ENCODE assay signal across 18 cellular contexts in the genomic region with DNA sequence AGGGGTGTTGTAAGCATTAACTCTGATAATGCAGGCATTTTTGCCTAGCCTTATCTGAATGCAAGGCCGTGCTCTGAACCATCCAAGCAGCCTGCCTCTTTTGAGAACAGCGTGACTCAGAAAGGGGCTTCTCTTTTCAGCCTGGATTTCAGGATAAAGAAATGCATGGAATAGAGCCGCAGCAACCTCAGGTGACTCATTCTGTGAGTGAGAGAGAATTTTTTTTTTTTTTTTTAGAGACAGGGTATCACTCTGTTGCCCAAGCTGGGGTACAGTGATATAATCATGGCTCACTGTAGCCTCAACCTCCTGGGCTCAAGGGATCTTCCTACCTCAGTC. TPM values are rescaled to one million over a fixed set of nuclear protein-coding genes. Genes with fewer than 3 reads are reported as not detected.
DNase-seq lines count a peak whose midpoint lies in the region; ATAC-seq and TF ChIP-seq lines count a peak whose summit lies in the region.
"Had no signal": no experiment of that assay in that cellular context is flagged by ENCODE, and none has a peak within 500 bp of the region (broad histone marks: within the 10 kb centered on the region; RNA-seq: fewer than 3 reads in every experiment).

No MANE protein-coding gene starts in this region.

- CTCF ChIA-PET in Caco-2 (lab: Charles Lee) (no interaction called here), IMR-90 (lab: Yijun Ruan, JAX) (no interaction called here)

- H4K20me1 ChIP-seq in IMR-90 (ENCODE audit: insufficient read depth, low read length), result no peaks in the 10 kb centered on the region

- in situ Hi-C loops in IMR-90 (cut with MboI; ENCODE audit: low sequenced_read_pairs), result loop anchor here (25.0 kb wide), 1 partner anchor 326 kb away; no protein-coding TSS in a partner anchor
- in situ Hi-C loops in brain microvascular endothelial cell (cut with HindIII; ENCODE audit: low pct_ligation_motif_present, low sequenced_read_pairs), result no loop called here

- dilution Hi-C loops in IMR-90 (cut with HindIII; ENCODE audit: low sequenced_read_pairs, unreplicated experiment), result no loop called here

- H3K36me3 ChIP-seq in Caco-2 (ENCODE audit: control insufficient read depth, insufficient read depth, low read length), result no peaks in the 10 kb centered on the region
- H3K36me3 ChIP-seq in IMR-90 (ENCODE audit: control insufficient read depth, insufficient read depth, low read length), result no peaks in the 10 kb centered on the region
- no peaks in the 10 kb centered on the region for H3K36me3 ChIP-seq in brain microvascular endothelial cell (replicated peaks)
- H3K36me3 ChIP-seq in mesendoderm (ENCODE audit: control insufficient read depth, insufficient read depth, low read length), result no peaks in the 10 kb centered on the region

- peak overlapping the region; percentile 67 for H2BK120ac ChIP-seq in IMR-90 (ENCODE audit: low read depth, low read length)
- H2BK120ac ChIP-seq in mesendoderm (ENCODE audit: low read depth, low read length), result no peak overlapping the region

- no peaks in the 10 kb centered on the region for H3K27me3 Mint-ChIP-seq in Caco-2 (ENCODE audit: insufficient read depth, unreplicated experiment)
- peaks cover 39 to 45% of the 10 kb centered on the region in 2 donors for H3K27me3 Mint-ChIP-seq in effector memory CD8-positive, alpha-beta T cell

- H4K91ac ChIP-seq in IMR-90 (ENCODE audit: insufficient read depth, low read depth, low read length), result 0 out of 2 replicates have a peak overlapping the region, but pooled peaks have one; percentile 10

- H3K9me3 ChIP-seq in Caco-2, result no peaks in the 10 kb centered on the region; the same call in 1 of the 2 replicates
- peaks cover 4% of the 10 kb centered on the region for H3K9me3 ChIP-seq in IMR-90 (ENCODE audit: control insufficient read depth, insufficient read depth, low read length)

- H3K23ac ChIP-seq in IMR-90 (ENCODE audit: low read depth, low read length) (peak overlapping the region; percentile 74; the same call in 1 of the 2 replicates), mesendoderm (ENCODE audit: low read length) (no peak overlapping the region)

- intact Hi-C loops in Caco-2 (cut with micrococcal nuclease; ENCODE audit: unreplicated experiment) (no loop called here), IMR-90 (cut with micrococcal nuclease) (no loop called here)

- H3K4me3 ChIP-seq in Caco-2 (ENCODE audit: low read depth, low read length) (no peak overlapping the region), IMR-90 (ENCODE audit: insufficient read depth, low read depth, low read length) (no peak overlapping the region), brain microvascular endothelial cell (ENCODE audit: low read depth, low read length) (no peak overlapping the region), mesendoderm (ENCODE audit: low read length) (no peak overlapping the region)

- no peak overlapping the region for H3K18ac ChIP-seq in IMR-90 (ENCODE audit: low read depth, low read length)
- H3K18ac ChIP-seq in mesendoderm (ENCODE audit: low read length), result peak overlapping the region; percentile 6

- H2AFZ ChIP-seq in IMR-90 (replicated peaks; ENCODE audit: low read length, poor library complexity), result peak overlapping the region; percentile 83

- POLR2A ChIA-PET in Caco-2 (lab: Charles Lee) (interaction anchor here (0.6 kb wide), 1 partner anchor 19 kb away, joined by 3 read pairs; no protein-coding TSS in a partner anchor), IMR-90 (lab: Charles Lee; ENCODE audit: unreplicated experiment) (no interaction called here)

- ATAC-seq in IMR-90 (ENCODE audit: low read depth), result peak; percentile 92
- no peak for ATAC-seq in effector memory CD8-positive, alpha-beta T cell (replicated peaks)
- ATAC-seq: activated CD8-positive, alpha-beta T cell treated with anti-CD3 and anti-CD28 coated beads, Interleukin-2, amount 10 ng/mL, durations not matched to agents 7 days and 5 days; stimulated activated memory B cell treated with anti-CD40 and anti-IgM and Interleukin-4, amounts not matched to agents 10 μg/mL and 1 μg/mL and 100 μg/mL, for 72 hours had no signal

- H3K4me1 Mint-ChIP-seq in Caco-2 (ENCODE audit: low read depth, unreplicated experiment), result peaks cover 18% of the 10 kb centered on the region
- H3K4me1 Mint-ChIP-seq in effector memory CD8-positive, alpha-beta T cell (ENCODE audit: low read depth in 2 of 2), result no peaks in the 10 kb centered on the region

- H3K4me2 ChIP-seq in IMR-90 (ENCODE audit: low read depth, low read length) (peak overlapping the region; percentile 9; the same call in 1 of the 2 replicates), mesendoderm (ENCODE audit: low read length) (no peak overlapping the region)

- H2AK9ac ChIP-seq in IMR-90 (replicated peaks; ENCODE audit: low read depth, low read length, poor library complexity), result no peak overlapping the region

- H3K4me1 ChIP-seq in Caco-2 (peaks cover 10% of the 10 kb centered on the region), IMR-90 (ENCODE audit: control insufficient read depth, insufficient read depth, low read length) (peaks cover 6% of the 10 kb centered on the region), mesendoderm (ENCODE audit: control insufficient read depth, low read depth, low read length) (peaks cover 7% of the 10 kb centered on the region)

- H3K9ac ChIP-seq in IMR-90 (ENCODE audit: low read depth, low read length) (0 out of 2 replicates have a peak overlapping the region, but pooled peaks have one; percentile 7), mesendoderm (ENCODE audit: low read length) (no peak overlapping the region)

- peak overlapping the region; percentile 64; the same call in 1 of the 2 replicates for H2BK20ac ChIP-seq in IMR-90 (ENCODE audit: low read depth, low read length)

- no peaks in the 10 kb centered on the region for H3K79me2 ChIP-seq in mesendoderm (ENCODE audit: control insufficient read depth, insufficient read depth, low read length)

- H4K8ac ChIP-seq in IMR-90 (ENCODE audit: low read depth in 2 of 2, low read length in 2 of 2) (peak overlapping the region in 1 of 2 experiments; percentile 66; a peak in 1 of 4 replicates), mesendoderm (ENCODE audit: low read depth, low read length) (no peak overlapping the region)

- TF ChIP-seq CTCF in Caco-2 (IDR thresholded peaks at IDR 0.05; ENCODE audit: insufficient read depth in 1 of 2, low read depth in 1 of 2, low read length in 1 of 2, severe bottlenecking in 1 of 2, unreplicated experiment in 1 of 2), result no peak
- TF ChIP-seq CTCF in IMR-90 (conservative IDR thresholded peaks at IDR 0.05; ENCODE audit: low read depth, low read length), result no peak
- TF ChIP-seq CTCF in brain microvascular endothelial cell (IDR thresholded peaks at IDR 0.05; ENCODE audit: low read depth, low read length, missing control alignments), result no peak

- peak overlapping the region; percentile 73 for H3K14ac ChIP-seq in IMR-90 (replicated peaks; ENCODE audit: low read depth, low read length)

- peak overlapping the region; percentile 40 for H3K4me3 Mint-ChIP-seq in Caco-2 (ENCODE audit: unreplicated experiment)
- H3K4me3 Mint-ChIP-seq in effector memory CD8-positive, alpha-beta T cell, result no peak overlapping the region
- H3K4me3 Mint-ChIP-seq: activated CD8-positive, alpha-beta T cell treated with anti-CD3 and anti-CD28 coated beads, Interleukin-2, amount 10 ng/mL, durations not matched to agents 7 days and 5 days; stimulated activated memory B cell treated with anti-CD40 and anti-IgM and Interleukin-4, amounts not matched to agents 10 μg/mL and 1 μg/mL and 100 μg/mL, for 72 hours had no signal

- no peak overlapping the region for H3K56ac ChIP-seq in IMR-90 (ENCODE audit: extremely low read depth, insufficient read depth, low read length)
- peak overlapping the region; percentile 63 for H3K56ac ChIP-seq in mesendoderm (ENCODE audit: low read length)

- no peak for TF ChIP-seq POLR2A in IMR-90 (IDR thresholded peaks at IDR 0.05; ENCODE audit: low read depth, low read length)

- no CpG with 5 or more reads among the region's 3 CpGs for WGBS in IMR-90 (ENCODE audit: extremely low coverage in 2 of 2, insufficient read length in 1 of 2), 2 experiments
- WGBS in mesendoderm (ENCODE audit: extremely low coverage, insufficient coverage, low lambda C conversion rate), result no CpG with 5 or more reads among the region's 3 CpGs

- H3K79me1 ChIP-seq in IMR-90 (ENCODE audit: low read depth in 1 of 2, low read length in 2 of 2) (no peaks in the 10 kb centered on the region), mesendoderm (ENCODE audit: low read length) (no peaks in the 10 kb centered on the region)

- peak overlapping the region; percentile 27; the same call in 1 of the 2 replicates for H2AK5ac ChIP-seq in IMR-90 (ENCODE audit: low read depth, low read length)
- no peak overlapping the region for H2AK5ac ChIP-seq in mesendoderm (ENCODE audit: low read length)

- peak; percentile 22; the same call in 1 of the 2 replicates for TF ChIP-seq RAD21 in IMR-90 (IDR thresholded peaks at IDR 0.05; ENCODE audit: low read length)

- H3K27ac Mint-ChIP-seq in Caco-2 (ENCODE audit: unreplicated experiment), result peak overlapping the region; percentile 11
- no peak overlapping the region for H3K27ac Mint-ChIP-seq in effector memory CD8-positive, alpha-beta T cell
- H3K27ac Mint-ChIP-seq: activated CD8-positive, alpha-beta T cell treated with anti-CD3 and anti-CD28 coated beads, Interleukin-2, amount 10 ng/mL, durations not matched to agents 7 days and 5 days; stimulated activated memory B cell treated with anti-CD40 and anti-IgM and Interleukin-4, amounts not matched to agents 10 μg/mL and 1 μg/mL and 100 μg/mL, for 72 hours had no signal

- BruUV-seq in Caco-2 (replicated peaks; lab: Mats Ljungman, UMichigan) (no TSS peak), IMR-90 (replicated peaks; lab: Mats Ljungman, UMichigan) (no TSS peak)

- H4K5ac ChIP-seq in IMR-90 (ENCODE audit: low read depth, low read length) (no peak overlapping the region), mesendoderm (ENCODE audit: low read length) (no peak overlapping the region)

- peaks cover 15% of the 10 kb centered on the region for H3K9me3 Mint-ChIP-seq in Caco-2 (ENCODE audit: unreplicated experiment)
- H3K9me3 Mint-ChIP-seq in effector memory CD8-positive, alpha-beta T cell, result peaks cover 0 to 2% of the 10 kb centered on the region in 2 donors

- no peaks in the 10 kb centered on the region for H3K36me3 Mint-ChIP-seq in Caco-2 (ENCODE audit: insufficient read depth, unreplicated experiment)
- H3K36me3 Mint-ChIP-seq in effector memory CD8-positive, alpha-beta T cell (ENCODE audit: insufficient read depth), result no peaks in the 10 kb centered on the region
- H3K36me3 Mint-ChIP-seq: stimulated activated memory B cell treated with anti-CD40 and anti-IgM and Interleukin-4, amounts not matched to agents 10 μg/mL and 1 μg/mL and 100 μg/mL, for 72 hours had no signal

- H3K9me1 ChIP-seq in IMR-90 (ENCODE audit: insufficient read depth, low read length), result peaks cover 11% of the 10 kb centered on the region

- peak overlapping the region; percentile 29; the same call in 1 of the 3 replicates for H2BK15ac ChIP-seq in IMR-90 (ENCODE audit: low read depth, low read length)
- H2BK15ac ChIP-seq in mesendoderm (replicated peaks; ENCODE audit: low read depth), result no peak overlapping the region

- H3K27ac ChIP-seq in IMR-90 (ENCODE audit: insufficient read depth, low read length) (0 out of 2 replicates have a peak overlapping the region, but pooled peaks have one; percentile 4), brain microvascular endothelial cell (peak overlapping the region; percentile 5), mesendoderm (ENCODE audit: low read depth, low read length) (no peak overlapping the region)

- H3K27me3 ChIP-seq in Caco-2 (replicated peaks; ENCODE audit: control insufficient read depth, insufficient read depth, low read length), result no peaks in the 10 kb centered on the region
- no peaks in the 10 kb centered on the region for H3K27me3 ChIP-seq in IMR-90 (ENCODE audit: control insufficient read depth, insufficient read depth, low read length)
- H3K27me3 ChIP-seq in brain microvascular endothelial cell (replicated peaks), result no peaks in the 10 kb centered on the region
- no peaks in the 10 kb centered on the region for H3K27me3 ChIP-seq in mesendoderm (ENCODE audit: insufficient read depth, low read length, poor library complexity)

- H3K4ac ChIP-seq in IMR-90 (ENCODE audit: low read depth, low read length), result peak overlapping the region; percentile 65; the same call in 1 of the 2 replicates
- no peak overlapping the region for H3K4ac ChIP-seq in mesendoderm (ENCODE audit: low read depth, low read length)

- H2BK5ac ChIP-seq in IMR-90 (ENCODE audit: low read depth, low read length, poor library complexity, severe bottlenecking) (peak overlapping the region; percentile 15), mesendoderm (ENCODE audit: low read length) (peak overlapping the region; percentile 2)

- DNase-seq in Caco-2, result no peak
- DNase-seq in IMR-90, result peak; percentile 91
- peak; percentile 81 for DNase-seq in brain microvascular endothelial cell
- DNase-seq in mesendoderm, result peak; percentile 66
- DNase-seq in NCI-H510A treated with DMSO at 0.1 percent for 48 hours (lab: John Stamatoyannopoulos, UW), result no peak
- DNase-seq in stimulated activated CD4-positive, alpha-beta T cell treated with anti-CD3 and anti-CD28 coated beads, Interleukin-15, amount 100 ng/mL, for 24 hours, result no peak
- DNase-seq in activated gamma-delta T cell treated with Interleukin-2 at 50 U/mL for 16 hours, result no peak
- DNase-seq in effector memory CD8-positive, alpha-beta T cell, result no peak
- DNase-seq: activated CD8-positive, alpha-beta T cell treated with anti-CD3 and anti-CD28 coated beads, Interleukin-2, amount 10 ng/mL, durations not matched to agents 7 days and 5 days; activated naive CD4-positive, alpha-beta T cell; AML-193; DMS153; KG1; NCI-H187 treated with DMSO at 0.1 percent for 48 hours; NCI-H526 treated with DMSO at 0.1 percent for 48 hours; stimulated activated CD4-positive, alpha-beta T cell treated with anti-CD3 and anti-CD28 coated beads, Interleukin-4, amount 100 ng/mL, for 1 hour; T-helper 9 cell had no signal

RNA-seq across cellular contexts. Expression of a gene that starts 20.6 kb away (rescaled TPM):
- total RNA-seq in Caco-2 (2022) (25.2 and 32.0 TPM in 2 replicates), IMR-90 (2012; rRNA removed) (32.4 and 40.3 TPM in 2 replicates)
- 27.9 and 35.9 TPM in 2 replicates for polyA plus RNA-seq in IMR-90 (2012; rRNA removed)
- 6.7 and 13.5 TPM in 2 replicates for polyA plus RNA-seq in IMR-90 (2012; cell fraction: cytosol; rRNA removed)
- polyA plus RNA-seq in IMR-90 (2012; cell fraction: nucleus; rRNA removed; ENCODE audit: low replicate concordance), result 26.0 and 126 TPM in 2 replicates
- 2.6 TPM for polyA plus RNA-seq in mesendoderm (2013, experiment 1 of 2)
- polyA plus RNA-seq in mesendoderm (2013, experiment 2 of 2), result 2.6 TPM

Comparison
In these comparisons a context has a peak if more than half of its experiments do, and no peak if none do; other contexts are left out.
1. DNase-seq: peak in IMR-90 (single experiment), brain microvascular endothelial cell (single experiment) and mesendoderm (single experiment); none in Caco-2 (0 of 2), NCI-H510A treated with DMSO at 0.1 percent for 48 hours (single experiment), stimulated activated CD4-positive, alpha-beta T cell treated with anti-CD3 and anti-CD28 coated beads, Interleukin-15, amount 100 ng/mL, for 24 hours (single experiment), activated gamma-delta T cell treated with Interleukin-2 at 50 U/mL for 16 hours (single experiment) and effector memory CD8-positive, alpha-beta T cell (0 of 3).